In genomic region chr15:40061212-40061901, GRCh38 we compare ENCODE assay signal across 11 cellular contexts. TPM values are rescaled to one million over a fixed set of nuclear protein-coding genes. Genes with fewer than 3 reads are reported as not detected.
DNase-seq lines count a peak whose midpoint lies in the region; ATAC-seq, FAIRE-seq and TF ChIP-seq lines count a peak whose summit lies in the region.
"Had no signal": no experiment of that assay in that cellular context is flagged by ENCODE, and none has a peak within 500 bp of the region (broad histone marks: within the 10 kb centered on the region; RNA-seq: fewer than 3 reads in every experiment).

No MANE protein-coding gene starts in this region.

- ATAC-seq in GM19043 (IDR thresholded peaks at IDR 0.05; ENCODE audit: low read depth, unreplicated experiment) (peak; percentile 62), HG02981 (IDR thresholded peaks at IDR 0.05; ENCODE audit: unreplicated experiment) (peak; percentile 65), left lobe of liver (no peak)
- ATAC-seq: gastrocnemius medialis had no signal

- FAIRE-seq in GM12892 (lab: Jason Lieb, UNC) = peak; percentile 88

- no peak for DNase-seq in GM12892 (ENCODE audit: insufficient read length)
- peak; percentile 61 to 67 for DNase-seq in activated T-cell treated with anti-CD3 and anti-CD28 coated beads, Interleukin-2, amount 50 U/mL, for 48 hours
- DNase-seq in amygdala (lab: John Stamatoyannopoulos, UW) = no peak
- DNase-seq in nucleus accumbens (lab: John Stamatoyannopoulos, UW) = no peak
- no peak for DNase-seq in left lobe of liver (ENCODE audit: low spot score)
- no peak for DNase-seq in cortex of kidney (lab: John Stamatoyannopoulos, UW)
- DNase-seq: CD8-positive, alpha-beta memory T cell; gastrocnemius medialis; NCI-H2081 treated with DMSO at 0.1 percent for 48 hours had no signal

- no peak for TF ChIP-seq POLR2A in GM12892 (IDR thresholded peaks at IDR 0.05; ENCODE audit: low read depth, low read length)

RNA-seq across cellular contexts. Expression of gene SRP14, which starts 22.4 kb away (rescaled TPM):
- 488 TPM for polyA plus RNA-seq in GM12892 (2012; ENCODE audit: missing spikeins)
- 56.8 TPM for total RNA-seq in left lobe of liver

RNA-seq across cellular contexts. Expression of gene BMF, which starts 47.3 kb away (rescaled TPM):
- polyA plus RNA-seq in GM12892 (2012; ENCODE audit: missing spikeins) = 22.2 TPM
- 3.3 TPM for total RNA-seq in left lobe of liver

Comparison
In these comparisons a context has a peak if more than half of its experiments do, and no peak if none do; other contexts are left out.
1. DNase-seq: peak in activated T-cell treated with anti-CD3 and anti-CD28 coated beads, Interleukin-2, amount 50 U/mL, for 48 hours (2 of 2); none in GM12892 (single experiment), amygdala (0 of 56), nucleus accumbens (0 of 56), left lobe of liver (single experiment) and cortex of kidney (single experiment).